ENCODE assay signal across 8 cellular contexts in the genomic region with DNA sequence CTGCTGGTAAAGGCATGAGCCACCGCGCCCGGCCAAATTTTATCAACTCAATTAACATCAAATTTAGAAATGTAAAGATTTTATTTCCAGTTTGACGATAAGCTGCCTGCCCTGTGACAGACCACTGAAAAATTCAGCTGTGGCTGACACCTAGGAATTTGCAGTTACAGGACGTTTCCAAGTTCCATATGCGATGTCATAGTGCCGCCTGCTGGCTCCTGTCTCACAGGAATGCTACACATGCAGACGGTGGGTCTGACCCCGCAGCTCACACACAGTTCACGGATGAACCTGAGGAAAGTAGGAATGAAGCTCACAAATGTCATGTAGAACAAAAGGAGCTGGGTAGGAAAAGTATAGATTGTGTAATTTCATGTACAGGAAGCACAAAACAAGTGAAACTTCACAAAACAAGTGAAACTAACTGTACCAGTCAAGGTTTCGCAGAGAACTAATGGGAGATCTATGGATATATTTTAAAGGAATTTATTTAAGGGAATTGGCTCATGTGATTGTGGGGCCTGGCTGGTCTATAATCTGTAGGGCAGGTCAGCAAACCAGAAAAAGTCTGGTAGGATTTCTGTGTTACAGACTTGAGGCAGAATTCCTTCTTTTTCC. TPM values are rescaled to one million over a fixed set of nuclear protein-coding genes. Genes with fewer than 3 reads are reported as not detected.
DNase-seq lines count a peak whose midpoint lies in the region; ATAC-seq and TF ChIP-seq lines count a peak whose summit lies in the region.

No MANE protein-coding gene starts in this region.

- no peak overlapping the region for H3K9ac ChIP-seq in endodermal cell (ENCODE audit: extremely low read depth, low read length, poor library complexity, severe bottlenecking)

- H3K36me3 Mint-ChIP-seq in CD8-positive, alpha-beta T cell, result no peaks in the 10 kb centered on the region
- no peaks in the 10 kb centered on the region for H3K36me3 Mint-ChIP-seq in endodermal cell (ENCODE audit: low read depth)

- no peaks in the 10 kb centered on the region for H3K4me1 ChIP-seq in CD8-positive, alpha-beta T cell (ENCODE audit: insufficient read depth, low read length)
- peaks cover 6% of the 10 kb centered on the region for H3K4me1 ChIP-seq in endodermal cell (ENCODE audit: control insufficient read depth, insufficient read depth, low read length)

- CTCF ChIA-PET in CD8-positive, alpha-beta T cell (lab: Charles Lee), result interaction anchor here (0.6 to 4.0 kb wide), 49 partner anchors 8 to 610 kb away, joined by 3 to 201 read pairs (median 4); a partner anchor contains a TSS

- H3K27me3 Mint-ChIP-seq in CD8-positive, alpha-beta T cell (ENCODE audit: low read depth), result peaks cover 4% of the 10 kb centered on the region
- peaks cover 3% of the 10 kb centered on the region for H3K27me3 Mint-ChIP-seq in endodermal cell (ENCODE audit: insufficient read depth)

- intact Hi-C loops in CD8-positive, alpha-beta T cell (cut with DNase I, micrococcal nuclease), result loop anchor here (1.0 to 5.0 kb wide), 7 partner anchors 40 to 544 kb away; no protein-coding TSS in a partner anchor

- TF ChIP-seq CTCF in CD8-positive, alpha-beta T cell (IDR thresholded peaks at IDR 0.05), result peak; percentile 95
- TF ChIP-seq CTCF in HL-60 (IDR thresholded peaks at IDR 0.05; ENCODE audit: insufficient read depth, low read length) (peak; percentile 99), endodermal cell (conservative IDR thresholded peaks at IDR 0.05) (peak; percentile 96)

- H3K4me1 Mint-ChIP-seq in CD8-positive, alpha-beta T cell (ENCODE audit: low read depth), result peaks cover 12% of the 10 kb centered on the region
- H3K4me1 Mint-ChIP-seq in endodermal cell, result peaks cover 21% of the 10 kb centered on the region

- no peaks in the 10 kb centered on the region for H3K36me3 ChIP-seq in CD8-positive, alpha-beta T cell (ENCODE audit: insufficient read depth, low read length)
- H3K36me3 ChIP-seq in endodermal cell (ENCODE audit: control insufficient read depth, insufficient read depth, low read length), result no peaks in the 10 kb centered on the region

- H3K9me3 Mint-ChIP-seq in CD8-positive, alpha-beta T cell, result no peaks in the 10 kb centered on the region
- H3K9me3 Mint-ChIP-seq in endodermal cell, result no peaks in the 10 kb centered on the region

- POLR2A ChIA-PET in CD8-positive, alpha-beta T cell (lab: Charles Lee), result interaction anchor here (0.7 to 1.7 kb wide), 6 partner anchors 11 to 196 kb away, joined by 3 to 9 read pairs (median 3); a partner anchor contains a TSS

- DNase-seq in CD8-positive, alpha-beta T cell, result peak; percentile 63 to 84 (median 79)
- DNase-seq in HL-60 (ENCODE audit: low read depth in 1 of 2, low spot score in 1 of 2), result peak; percentile 60 to 85
- peak; percentile 37 for DNase-seq in NOMO-1 treated with dmso at 0.1 percent for 144 hours (lab: John Stamatoyannopoulos, UW; ENCODE audit: unreplicated experiment)
- peak; percentile 57 to 66 for DNase-seq in activated CD8-positive, alpha-beta memory T cell treated with anti-CD3 and anti-CD28 coated beads for 4 hours (ENCODE audit: low read depth in 2 of 2)
- peak; percentile 94 for DNase-seq in endodermal cell
- DNase-seq in midbrain (lab: John Stamatoyannopoulos, UW), result peak; percentile 89
- peak; percentile 45 to 49 for DNase-seq in stimulated activated CD8-positive, alpha-beta memory T cell treated with anti-CD3 and anti-CD28 coated beads, Interleukin-15, amount 100 ng/mL, for 48 hours (ENCODE audit: low read depth in 2 of 2)

- no peak overlapping the region for H3K4me3 Mint-ChIP-seq in CD8-positive, alpha-beta T cell
- no peak overlapping the region for H3K4me3 Mint-ChIP-seq in endodermal cell

- H3K27ac Mint-ChIP-seq in CD8-positive, alpha-beta T cell, result no peak overlapping the region
- H3K27ac Mint-ChIP-seq in endodermal cell, result no peak overlapping the region

- H3K4me3 ChIP-seq in CD8-positive, alpha-beta T cell (ENCODE audit: low read depth, low read length), result no peak overlapping the region
- H3K4me3 ChIP-seq in HL-60 (replicated peaks; ENCODE audit: insufficient read depth, low read length), result no peak overlapping the region
- H3K4me3 ChIP-seq in endodermal cell (ENCODE audit: low read length), result no peak overlapping the region

- no peaks in the 10 kb centered on the region for H3K9me3 ChIP-seq in CD8-positive, alpha-beta T cell (ENCODE audit: low read length)
- H3K9me3 ChIP-seq in endodermal cell (ENCODE audit: control insufficient read depth, low read length), result no peaks in the 10 kb centered on the region

- no peak overlapping the region for H3K27ac ChIP-seq in CD8-positive, alpha-beta T cell (ENCODE audit: low read depth, low read length)
- H3K27ac ChIP-seq in HL-60 (replicated peaks), result no peak overlapping the region
- no peak overlapping the region for H3K27ac ChIP-seq in endodermal cell (ENCODE audit: low read depth, low read length)

- ATAC-seq in CD8-positive, alpha-beta T cell, result peak; percentile 90
- no peak for ATAC-seq in GM21360 (IDR thresholded peaks at IDR 0.05; ENCODE audit: unreplicated experiment)

- no peaks in the 10 kb centered on the region for H3K27me3 ChIP-seq in CD8-positive, alpha-beta T cell (ENCODE audit: insufficient read depth, low read length)
- H3K27me3 ChIP-seq in HL-60 (ENCODE audit: insufficient read depth, poor library complexity, severe bottlenecking) (no peaks in the 10 kb centered on the region), endodermal cell (ENCODE audit: control insufficient read depth, insufficient read depth, low read length, poor library complexity, severe bottlenecking) (no peaks in the 10 kb centered on the region)

- 34 to 40% methylated on average over 9 to 11 of the region's 11 CpGs for WGBS in endodermal cell (ENCODE audit: insufficient coverage in 1 of 2, insufficient read length in 1 of 2), 2 experiments

RNA-seq across cellular contexts. Expression of a gene that starts 13.2 kb away (rescaled TPM):
- 10 to 100 TPM; 23.9 to 27.6 TPM for total RNA-seq in CD8-positive, alpha-beta T cell
- 10 to 100 TPM; 58.4 to 63.0 TPM for total RNA-seq in endodermal cell
- polyA plus RNA-seq in endodermal cell (2013, experiment 1 of 2), result 29.5 TPM
- polyA plus RNA-seq in endodermal cell (2013, experiment 2 of 2), result 28.6 TPM

RNA-seq across cellular contexts. Expression of a gene that starts 50.5 kb away (rescaled TPM):
- total RNA-seq in CD8-positive, alpha-beta T cell, result 10 to 100 TPM; 61.7 to 62.8 TPM
- total RNA-seq in endodermal cell, result 10 to 100 TPM; 47.3 to 48.5 TPM
- polyA plus RNA-seq in endodermal cell (2013, experiment 1 of 2), result 27.7 TPM
- 25.6 TPM for polyA plus RNA-seq in endodermal cell (2013, experiment 2 of 2)

RNA-seq across cellular contexts. Expression of a gene that starts 56.6 kb away (rescaled TPM):
- total RNA-seq in CD8-positive, alpha-beta T cell, result 10 to 100 TPM; 22.8 to 24.3 TPM
- total RNA-seq in endodermal cell, result 10 to 100 TPM; 26.4 to 35.6 TPM
- polyA plus RNA-seq in endodermal cell (2013, experiment 1 of 2), result 29.3 TPM
- 33.1 TPM for polyA plus RNA-seq in endodermal cell (2013, experiment 2 of 2)

Comparison
In these comparisons a context has a peak if more than half of its experiments do, and no peak if none do; other contexts are left out.
1. DNase-seq: peak in every context shown above with its lines; median percentile 94 in endodermal cell; 89 in midbrain; 79 in CD8-positive, alpha-beta T cell; 72 in HL-60; 62 in activated CD8-positive, alpha-beta memory T cell treated with anti-CD3 and anti-CD28 coated beads for 4 hours; 47 in stimulated activated CD8-positive, alpha-beta memory T cell treated with anti-CD3 and anti-CD28 coated beads, Interleukin-15, amount 100 ng/mL, for 48 hours; 37 in NOMO-1 treated with dmso at 0.1 percent for 144 hours.